ENCODE assay signal across 32 cellular contexts in the genomic region with DNA sequence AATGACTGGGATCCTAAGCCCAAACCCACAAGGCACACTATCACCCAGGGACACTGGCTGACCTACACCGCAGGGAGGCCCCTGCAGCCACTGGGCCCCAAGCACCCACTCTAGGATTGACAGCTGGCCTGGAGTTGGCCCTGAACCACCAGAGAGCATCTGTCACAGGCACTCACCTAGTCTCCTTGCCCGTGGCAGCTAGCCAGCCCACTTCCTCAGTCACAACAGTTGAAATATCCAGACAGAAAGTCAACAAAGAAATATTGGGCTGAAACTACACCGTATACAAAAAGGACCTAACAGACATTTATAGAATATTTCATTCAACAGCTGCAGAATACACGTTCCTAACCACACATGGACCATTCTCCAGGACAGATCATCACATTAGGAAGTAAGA. TPM values are rescaled to one million over a fixed set of nuclear protein-coding genes. Genes with fewer than 3 reads are reported as not detected.
A peak's percentile ranks its signal among the peaks of the same experiment; 100 is the strongest.
DNase-seq lines count a peak whose midpoint lies in the region; TF ChIP-seq lines count a peak whose summit lies in the region.
"Had no signal": no experiment of that assay in that cellular context is flagged by ENCODE, and none has a peak within 500 bp of the region (broad histone marks: within the 10 kb centered on the region; RNA-seq: fewer than 3 reads in every experiment).

No MANE protein-coding gene starts in this region.

- no peak overlapping the region for H3K27ac Mint-ChIP-seq in HFFc6
- H3K27ac Mint-ChIP-seq: activated CD8-positive, alpha-beta T cell treated with anti-CD3 and anti-CD28 coated beads, Interleukin-2, amount 10 ng/mL, durations not matched to agents 7 days and 5 days; activated naive CD4-positive, alpha-beta T cell treated with anti-CD3 and anti-CD28 coated beads, Interleukin-2, amount 50 U/mL, for 72 hours; activated T-helper 2 cell treated with anti-CD3 and anti-CD28 coated beads, Interferon-gamma antibody, Interleukin-2, Interleukin-4, amounts not matched to agents 10 μg/mL and 5 μg/mL and 100 μg/mL, durations not matched to agents 14 hours and 24 hours and 36 hours; effector memory CD8-positive, alpha-beta T cell; GM23338; mesothelial cell of epicardium; natural killer cell; stimulated activated naive CD8-positive, alpha-beta T cell treated with anti-CD3 and anti-CD28 coated beads, Interleukin-15, amount 100 ng/mL, for 72 hours; T-helper 17 cell had no signal

- no peaks in the 10 kb centered on the region for H3K79me2 ChIP-seq in osteoblast (ENCODE audit: insufficient read depth, low read length)

- no peak overlapping the region for H3K4me3 ChIP-seq in osteoblast (ENCODE audit: insufficient read depth, low read length)
- H3K4me3 ChIP-seq: cardiac muscle cell, coronary artery, GM23338, thyroid gland had no signal

- peaks cover 45% of the 10 kb centered on the region for H3K27me3 Mint-ChIP-seq in HFFc6 (ENCODE audit: insufficient read depth)

- no peaks in the 10 kb centered on the region for H3K4me1 Mint-ChIP-seq in HFFc6 (ENCODE audit: low read depth)
- H3K4me1 Mint-ChIP-seq: GM23338, mesothelial cell of epicardium, natural killer cell had no signal

- H3K9me3 Mint-ChIP-seq in HFFc6 = no peaks in the 10 kb centered on the region
- H3K9me3 Mint-ChIP-seq: activated naive CD4-positive, alpha-beta T cell treated with anti-CD3 and anti-CD28 coated beads, Interleukin-2, amount 50 U/mL, for 72 hours; activated T-helper 2 cell treated with anti-CD3 and anti-CD28 coated beads, Interferon-gamma antibody, Interleukin-2, Interleukin-4, amounts not matched to agents 10 μg/mL and 5 μg/mL and 100 μg/mL, durations not matched to agents 14 hours and 24 hours and 36 hours; effector memory CD8-positive, alpha-beta T cell; GM23338; IgD-negative memory B cell; mesothelial cell of epicardium; natural killer cell; stimulated activated naive CD8-positive, alpha-beta T cell treated with anti-CD3 and anti-CD28 coated beads, Interleukin-15, amount 100 ng/mL, for 72 hours had no signal

- H3K4me2 ChIP-seq in osteoblast (ENCODE audit: insufficient read depth, low read length) = no peak overlapping the region
- H3K4me2 ChIP-seq: GM23338, SK-N-SH had no signal

- no peaks in the 10 kb centered on the region for H3K9me3 ChIP-seq in osteoblast (ENCODE audit: low read depth, low read length)
- H3K9me3 ChIP-seq: BE2C, SK-N-SH, thyroid gland had no signal

- POLR2A ChIA-PET in RWPE1 (lab: Yijun Ruan, JAX; ENCODE audit: low non-redundant PET) = no interaction called here

- no peak overlapping the region for H2AFZ ChIP-seq in osteoblast (ENCODE audit: low read length)
- H2AFZ ChIP-seq: GM23338 had no signal

- H3K27ac ChIP-seq in osteoblast (ENCODE audit: low read depth, low read length) (no peak overlapping the region), RWPE1 (no peak overlapping the region)
- H3K27ac ChIP-seq: cardiac muscle cell, coronary artery, thyroid gland had no signal

- DNase-seq in Daoy (ENCODE audit: low read depth) = peak; percentile 45
- peak; percentile 23 for DNase-seq in KG1 (lab: John Stamatoyannopoulos, UW)
- DNase-seq in RPMI7951 (ENCODE audit: low read depth) = peak; percentile 8
- DNase-seq in osteoblast (ENCODE audit: insufficient read length, low spot score, missing footprints) = peak; percentile 3
- no peak for DNase-seq in HFFc6
- DNase-seq in RWPE1 (ENCODE audit: low spot score) = no peak
- DNase-seq in NCI-H1092 treated with DMSO at 0.1 percent for 48 hours (lab: John Stamatoyannopoulos, UW) = no peak
- DNase-seq: activated CD8-positive, alpha-beta T cell treated with anti-CD3 and anti-CD28 coated beads, Interleukin-2, amount 10 ng/mL, durations not matched to agents 7 days and 5 days; anterior cingulate cortex; BE2C; effector memory CD8-positive, alpha-beta T cell; erythroblast; glutamatergic neuron; kidney; MM.1S; natural killer cell; NCI-H1694 treated with DMSO at 0.1 percent for 48 hours; SK-N-SH; small intestine; stimulated activated naive CD8-positive, alpha-beta T cell treated with anti-CD3 and anti-CD28 coated beads, Interleukin-15, amount 100 ng/mL, for 72 hours; T-helper 17 cell had no signal

- peaks cover 6% of the 10 kb centered on the region for H3K4me1 ChIP-seq in osteoblast (ENCODE audit: insufficient read depth, low read length)
- H3K4me1 ChIP-seq: BE2C, thyroid gland had no signal

- peaks cover 16% of the 10 kb centered on the region for H3K27me3 ChIP-seq in osteoblast (ENCODE audit: insufficient read depth, low read length)
- H3K27me3 ChIP-seq: BE2C, cardiac muscle cell, thyroid gland had no signal

- peaks cover 5% of the 10 kb centered on the region; the same call in 1 of the 2 replicates for H3K36me3 Mint-ChIP-seq in HFFc6 (ENCODE audit: low read depth)
- H3K36me3 Mint-ChIP-seq: activated naive CD4-positive, alpha-beta T cell treated with anti-CD3 and anti-CD28 coated beads, Interleukin-2, amount 50 U/mL, for 72 hours; IgD-negative memory B cell; mesothelial cell of epicardium; natural killer cell had no signal

- no peak for TF ChIP-seq CTCF in osteoblast (IDR thresholded peaks at IDR 0.05; ENCODE audit: extremely low read depth, low read depth, low read length)
- no peak for TF ChIP-seq CTCF in HFFc6 (IDR thresholded peaks at IDR 0.05)
- no peak for TF ChIP-seq CTCF in RWPE1 (conservative IDR thresholded peaks at IDR 0.05; ENCODE audit: low read depth)

- H3K4me3 Mint-ChIP-seq in HFFc6 = no peak overlapping the region
- H3K4me3 Mint-ChIP-seq: activated CD8-positive, alpha-beta T cell treated with anti-CD3 and anti-CD28 coated beads, Interleukin-2, amount 10 ng/mL, durations not matched to agents 7 days and 5 days; effector memory CD8-positive, alpha-beta T cell; GM23338; IgD-negative memory B cell; mesothelial cell of epicardium; natural killer cell; stimulated activated naive CD8-positive, alpha-beta T cell treated with anti-CD3 and anti-CD28 coated beads, Interleukin-15, amount 100 ng/mL, for 72 hours; T-helper 17 cell had no signal

- H4K20me1 ChIP-seq in osteoblast (ENCODE audit: insufficient read depth, low read length) = no peaks in the 10 kb centered on the region

- H3K36me3 ChIP-seq in osteoblast (ENCODE audit: insufficient read depth, low read length) = no peaks in the 10 kb centered on the region
- H3K36me3 ChIP-seq: BE2C, cardiac muscle cell, thyroid gland had no signal

- CTCF ChIA-PET in RWPE1 (lab: Yijun Ruan, JAX) = no interaction called here

RNA-seq across cellular contexts. Expression of gene SPINK8, which starts 5.2 kb away (rescaled TPM):
- not detected in 2 replicates for total RNA-seq in Daoy (2014; rRNA removed; shearing (Covaris generic))
- total RNA-seq in RPMI7951 (2014; rRNA removed; shearing (Covaris generic)) = not detected in 2 replicates
- not detected in 2 replicates for total RNA-seq in osteoblast
- total RNA-seq in HFFc6 (2021; fragmentation: NEBNext Ultra II Directional; extraction: Animal tissue kit (Norgen Biotek cat#: 25700)) = not detected
- total RNA-seq: activated CD8-positive, alpha-beta T cell treated with anti-CD3 and anti-CD28 coated beads, Interleukin-2, amount 10 ng/mL, durations not matched to agents 7 days and 5 days; activated naive CD4-positive, alpha-beta T cell treated with anti-CD3 and anti-CD28 coated beads, Interleukin-2, amount 50 U/mL, for 72 hours; activated T-helper 2 cell treated with anti-CD3 and anti-CD28 coated beads, Interferon-gamma antibody, Interleukin-2, Interleukin-4, amounts not matched to agents 10 μg/mL and 5 μg/mL and 100 μg/mL, durations not matched to agents 14 hours and 24 hours and 36 hours; cardiac muscle cell; GM23338; kidney; lower leg skin; mesothelial cell of epicardium; natural killer cell; osteocyte; renal cortical epithelial cell; T-helper 17 cell; thyroid gland had no signal

RNA-seq across cellular contexts. Expression of gene FBXW12, which starts 33.4 kb away (rescaled TPM):
- not detected in 2 replicates for total RNA-seq in Daoy (2014; rRNA removed; shearing (Covaris generic))
- total RNA-seq in RPMI7951 (2014; rRNA removed; shearing (Covaris generic)) = not detected in 2 replicates
- total RNA-seq in osteoblast = not detected in 2 replicates
- not detected for total RNA-seq in HFFc6 (2021; fragmentation: NEBNext Ultra II Directional; extraction: Animal tissue kit (Norgen Biotek cat#: 25700))
- total RNA-seq: activated CD8-positive, alpha-beta T cell treated with anti-CD3 and anti-CD28 coated beads, Interleukin-2, amount 10 ng/mL, durations not matched to agents 7 days and 5 days; activated naive CD4-positive, alpha-beta T cell treated with anti-CD3 and anti-CD28 coated beads, Interleukin-2, amount 50 U/mL, for 72 hours; activated T-helper 2 cell treated with anti-CD3 and anti-CD28 coated beads, Interferon-gamma antibody, Interleukin-2, Interleukin-4, amounts not matched to agents 10 μg/mL and 5 μg/mL and 100 μg/mL, durations not matched to agents 14 hours and 24 hours and 36 hours; GM23338; kidney; lower leg skin; osteocyte; renal cortical epithelial cell; T-helper 17 cell; thyroid gland had no signal

RNA-seq across cellular contexts. Expression of gene NME6, which starts 37.5 kb away (rescaled TPM):
- total RNA-seq in Daoy (2014; rRNA removed; shearing (Covaris generic)) = 17.7 and 22.3 TPM in 2 replicates
- 28.5 and 38.1 TPM in 2 replicates for total RNA-seq in RPMI7951 (2014; rRNA removed; shearing (Covaris generic))
- total RNA-seq in osteoblast = 19.5 and 23.3 TPM in 2 replicates
- 10 to 100 TPM; 18.7 to 25.9 (median 21.4) TPM for total RNA-seq in HFFc6 (2021; fragmentation: NEBNext Ultra II Directional; extraction: Animal tissue kit (Norgen Biotek cat#: 25700))

Comparison
In these comparisons a context has a peak if more than half of its experiments do, and no peak if none do; other contexts are left out.
1. DNase-seq: peak in Daoy (single experiment), KG1 (single experiment), RPMI7951 (single experiment) and osteoblast (single experiment); none in HFFc6 (single experiment), RWPE1 (single experiment) and NCI-H1092 treated with DMSO at 0.1 percent for 48 hours (single experiment).